ENCODE assay signal across 8 cellular contexts in the genomic region with DNA sequence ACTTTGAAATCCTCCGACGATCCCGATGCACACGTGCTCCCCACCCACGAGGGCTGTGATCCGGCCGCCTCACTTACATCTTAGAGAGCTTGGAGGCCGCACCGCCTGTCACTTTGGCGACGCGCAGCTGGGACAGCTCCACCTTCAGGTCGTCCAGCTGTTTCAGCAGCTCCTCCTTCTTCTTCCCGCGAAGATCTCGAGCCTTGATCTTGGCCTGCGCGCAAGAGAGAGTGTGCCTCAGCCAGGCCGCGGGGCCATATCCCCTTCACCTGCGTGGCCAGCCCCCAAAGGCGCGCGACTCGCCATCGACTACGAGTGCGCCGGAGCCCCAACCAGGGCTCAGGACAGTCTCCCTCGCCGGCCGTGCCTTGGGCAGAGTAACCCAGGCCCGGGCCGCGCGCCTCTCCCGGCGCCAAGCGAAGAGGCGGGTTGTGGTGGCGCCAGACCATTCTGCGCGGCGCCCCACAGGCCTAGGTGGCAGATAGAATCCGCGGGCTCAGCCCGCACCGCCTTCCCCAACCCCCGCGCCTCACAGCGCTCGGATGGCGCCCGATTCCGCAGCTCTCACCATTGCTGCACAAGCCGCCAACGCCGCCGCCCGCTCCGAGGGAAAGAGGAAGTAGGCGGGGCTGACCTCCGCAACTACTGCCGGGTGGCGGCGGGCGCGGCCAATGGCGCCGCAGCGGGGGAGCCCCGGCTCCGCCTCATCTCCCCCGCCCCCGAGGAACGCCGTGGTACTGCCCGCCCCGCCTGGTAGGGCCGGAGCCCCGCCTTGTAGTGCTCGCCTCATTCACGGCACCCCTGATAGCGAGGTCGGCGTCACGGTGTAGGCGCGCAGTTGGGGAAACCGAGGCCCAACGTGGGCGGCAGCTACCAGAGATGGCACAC. TPM values are rescaled to one million over a fixed set of nuclear protein-coding genes. Genes with fewer than 3 reads are reported as not detected.
DNase-seq lines count a peak whose midpoint lies in the region; ATAC-seq and TF ChIP-seq lines count a peak whose summit lies in the region.

TSS of gene ARPC5L (plus strand) at position 789 of the 888 bp plus-strand sequence. CDS start 7,161 bp downstream, outside the sequence.
TSS of gene RPL35 (minus strand) at position 616 of the 888 bp plus-strand sequence. CDS start at position 571, 45 bp downstream.

- intact Hi-C loops in adrenal gland (cut with DNase I) (loop anchor here in 1 of 2 donors (10.0 kb wide), 1 partner anchor 283 kb away; the partner anchor contains the start of gene SCAI), heart left ventricle (cut with DNase I) (loop anchor here in 5 of 10 donors (2.0 to 10.0 kb wide), 6 partner anchors 91 to 447 kb away; partner anchors contain the start of genes SCAI (in 2 of the 5), NR6A1 (in 1 of the 5) and PSMB7 (in 1 of the 5)), upper lobe of right lung (cut with DNase I) (no loop called here)

- no peaks in the 10 kb centered on the region for H3K9me3 Mint-ChIP-seq in progenitor cell of endocrine pancreas (ENCODE audit: low read depth)

- 0% methylated on average over 4 to 92 of the region's 92 CpGs for WGBS in adrenal gland, 4 donors
- 0 to 1% (median 1%) methylated on average over 37 to 92 of the region's 92 CpGs for WGBS in heart left ventricle, 4 donors

- no peaks in the 10 kb centered on the region for H3K27me3 ChIP-seq in adrenal gland
- no peaks in the 10 kb centered on the region for H3K27me3 ChIP-seq in heart left ventricle
- no peaks in the 10 kb centered on the region for H3K27me3 ChIP-seq in upper lobe of right lung

- peak within 1 kb of the TSS; percentile 98 for H3K27ac Mint-ChIP-seq in progenitor cell of endocrine pancreas

- H3K36me3 ChIP-seq in adrenal gland (replicated peaks in 1 of 2) (peaks cover 0 to 38% of the 10 kb centered on the region in 2 donors), heart left ventricle (peaks cover 0 to 45% (median 41%) of the 10 kb centered on the region in 9 donors), upper lobe of right lung (peaks cover 44% of the 10 kb centered on the region)

- peaks cover 15 to 36% of the 10 kb centered on the region in 2 donors for H3K4me1 ChIP-seq in adrenal gland (replicated peaks in 1 of 2)
- peaks cover 0 to 42% (median 32%) of the 10 kb centered on the region in 12 donors for H3K4me1 ChIP-seq in heart left ventricle
- peaks cover 30% of the 10 kb centered on the region for H3K4me1 ChIP-seq in upper lobe of right lung

- H3K36me3 Mint-ChIP-seq in progenitor cell of endocrine pancreas (ENCODE audit: insufficient read depth) = peaks cover 11% of the 10 kb centered on the region

- peak within 1 kb of the TSS; percentile 37 to 94 (median 62) for H3K4me3 ChIP-seq in adrenal gland
- peak within 1 kb of the TSS; percentile 71 to 98 (median 84) for H3K4me3 ChIP-seq in heart left ventricle
- H3K4me3 ChIP-seq in upper lobe of right lung = peak within 1 kb of the TSS; percentile 94

- H3K27me3 Mint-ChIP-seq in progenitor cell of endocrine pancreas = no peaks in the 10 kb centered on the region

- peak within 1 kb of the TSS; percentile 97 for H3K4me3 Mint-ChIP-seq in progenitor cell of endocrine pancreas (ENCODE audit: low read depth)

- no peaks in the 10 kb centered on the region for H3K9me3 ChIP-seq in adrenal gland (replicated peaks in 1 of 3)
- no peaks in the 10 kb centered on the region for H3K9me3 ChIP-seq in heart left ventricle
- H3K9me3 ChIP-seq in upper lobe of right lung = no peaks in the 10 kb centered on the region

- peak; percentile 97 for TF ChIP-seq POLR2A in GM15510 (IDR thresholded peaks at IDR 0.05; ENCODE audit: borderline replicate concordance, extremely low read depth, insufficient read length)
- TF ChIP-seq POLR2A in adrenal gland (IDR thresholded peaks at IDR 0.05) = peak; percentile 75 to 81
- peak in 1 of 2 donors; percentile 93 for TF ChIP-seq POLR2A in heart left ventricle (IDR thresholded peaks at IDR 0.05)

- ATAC-seq in HG02885 (IDR thresholded peaks at IDR 0.05; ENCODE audit: poor library complexity, unreplicated experiment) (peak; percentile 90), heart left ventricle (peak; percentile 95 to 97 (median 96)), upper lobe of right lung (peak; percentile 98)

- peaks cover 16% of the 10 kb centered on the region for H3K4me1 Mint-ChIP-seq in progenitor cell of endocrine pancreas (ENCODE audit: low read depth)

- peak; percentile 66 for DNase-seq in NCI-H146 treated with DMSO at 0.1 percent for 48 hours (lab: John Stamatoyannopoulos, UW; ENCODE audit: unreplicated experiment)
- DNase-seq in T-helper 1 cell = peak; percentile 91 to 96 (median 94)
- peak; percentile 94 to 97 (median 95) for DNase-seq in adrenal gland
- peak; percentile 96 to 98 (median 96) for DNase-seq in heart left ventricle
- DNase-seq in progenitor cell of endocrine pancreas (ENCODE audit: low spot score, unreplicated experiment) = peak; percentile 89
- DNase-seq in upper lobe of right lung = peak; percentile 98

- H3K27ac ChIP-seq in adrenal gland (peak within 1 kb of the TSS; percentile 70 to 93 (median 92)), heart left ventricle (peak within 1 kb of the TSS; percentile 81 to 95 (median 92)), upper lobe of right lung (peak within 1 kb of the TSS; percentile 93)

- TF ChIP-seq CTCF in adrenal gland (IDR thresholded peaks at IDR 0.05) = peak in 5 of 6 experiments; percentile 14 to 45 (median 22)
- peak in 7 of 12 donors; percentile 10 to 45 (median 23) for TF ChIP-seq CTCF in heart left ventricle (IDR thresholded peaks at IDR 0.05)
- TF ChIP-seq CTCF in progenitor cell of endocrine pancreas (IDR thresholded peaks at IDR 0.05; ENCODE audit: unreplicated experiment) = peak; percentile 47
- peak; percentile 24 for TF ChIP-seq CTCF in upper lobe of right lung (IDR thresholded peaks at IDR 0.05)

RNA-seq across cellular contexts. Expression of gene ARPC5L, which starts in this region (rescaled TPM):
- total RNA-seq in adrenal gland = 10 to 100 TPM; 20.7 to 86.8 (median 37.6) TPM
- 10 to 100 TPM; 35.9 to 97.6 (median 38.4) TPM for polyA plus RNA-seq in adrenal gland
- total RNA-seq in heart left ventricle = 10 to 100 TPM; 27.0 to 56.7 (median 38.3) TPM
- 100 to 1,000 TPM in 1 of 2 donors, 10 to 100 TPM in 1; 39.7 to 102 TPM for polyA plus RNA-seq in heart left ventricle
- 36.6 and 36.9 TPM in 2 replicates for total RNA-seq in progenitor cell of endocrine pancreas
- 42.1 TPM for total RNA-seq in upper lobe of right lung

RNA-seq across cellular contexts. Expression of gene RPL35, which starts in this region (rescaled TPM):
- 1,000 to 10,000 TPM in 7 of 8 donors, 100 to 1,000 TPM in 1; 884 to 1,836 (median 1,225) TPM for total RNA-seq in adrenal gland
- 1,000 to 10,000 TPM; 1,560 to 4,952 (median 4,757) TPM for polyA plus RNA-seq in adrenal gland
- 1,000 to 10,000 TPM in 3 of 9 donors, 100 to 1,000 TPM in 6; 600 to 1,072 (median 736) TPM for total RNA-seq in heart left ventricle
- polyA plus RNA-seq in heart left ventricle = 1,000 to 10,000 TPM; 2,555 to 3,054 TPM
- total RNA-seq in progenitor cell of endocrine pancreas = 1,027 and 1,077 TPM in 2 replicates
- 794 TPM for total RNA-seq in upper lobe of right lung

Comparison
In these comparisons a context has a peak if more than half of its experiments do, and no peak if none do; other contexts are left out.
1. Peak in every context shown above with its lines: DNase-seq, ATAC-seq, H3K4me3 ChIP-seq and H3K27ac ChIP-seq.